Comparison of ENCODE assay signal across 8 cellular contexts in genomic region chr4:110198472-110199419, GRCh38. TPM values are rescaled to one million over a fixed set of nuclear protein-coding genes. Genes with fewer than 3 reads are reported as not detected.
A peak's percentile ranks its signal among the peaks of the same experiment; 100 is the strongest.
DNase-seq lines count a peak whose midpoint lies in the region; ATAC-seq and TF ChIP-seq lines count a peak whose summit lies in the region.

A gene with protein sequence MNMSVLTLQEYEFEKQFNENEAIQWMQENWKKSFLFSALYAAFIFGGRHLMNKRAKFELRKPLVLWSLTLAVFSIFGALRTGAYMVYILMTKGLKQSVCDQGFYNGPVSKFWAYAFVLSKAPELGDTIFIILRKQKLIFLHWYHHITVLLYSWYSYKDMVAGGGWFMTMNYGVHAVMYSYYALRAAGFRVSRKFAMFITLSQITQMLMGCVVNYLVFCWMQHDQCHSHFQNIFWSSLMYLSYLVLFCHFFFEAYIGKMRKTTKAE (minus strand): TSS chr4:110198615. CDS start chr4:110198335, 280 bp downstream.

- no peaks in the 10 kb centered on the region for H3K9me3 ChIP-seq in liver (ENCODE audit: control insufficient read depth in 4 of 4, low read length in 3 of 4)

- no peak for ATAC-seq in GM19467 (IDR thresholded peaks at IDR 0.05; ENCODE audit: unreplicated experiment)

- under 1% methylated on average over 45 of the region's 45 CpGs for WGBS in liver

- H3K27me3 ChIP-seq in H7 (ENCODE audit: control insufficient read depth, insufficient read depth, low read length) (no peaks in the 10 kb centered on the region), liver (ENCODE audit: control insufficient read depth in 4 of 4, insufficient read depth in 4 of 4, low read length in 3 of 4) (no peaks in the 10 kb centered on the region)

- in situ Hi-C loops in Caki2 (cut with HindIII; ENCODE audit: low pct_unique_long_range_greater_than_20kb, low sequenced_read_pairs), result no loop called here

- H3K9ac ChIP-seq in liver (ENCODE audit: low read depth in 1 of 2, low read length in 2 of 2), result peak within 1 kb of the TSS; percentile 89 to 93

- H3K4me1 ChIP-seq in liver (ENCODE audit: control insufficient read depth in 4 of 4, insufficient read depth in 4 of 4, low read length in 3 of 4), result peaks cover 7 to 31% (median 22%) of the 10 kb centered on the region in 4 donors

- H3K27ac ChIP-seq in liver (ENCODE audit: low read depth in 1 of 2, low read length in 2 of 2), result peak within 1 kb of the TSS; percentile 89 to 98

- DNase-seq in Caki2 (ENCODE audit: low read depth) (peak; percentile 83), H7 (peak; percentile 84), NCI-H2196 treated with DMSO at 0.1 percent for 48 hours (lab: John Stamatoyannopoulos, UW; ENCODE audit: unreplicated experiment) (peak; percentile 69), ecto neural progenitor cell (ENCODE audit: low spot score) (peak; percentile 92)
- peak; percentile 4 to 16 for DNase-seq in activated CD4-positive, alpha-beta T cell treated with anti-CD3 and anti-CD28 coated beads for 4 hours
- DNase-seq in stimulated activated CD4-positive, alpha-beta T cell treated with anti-CD3 and anti-CD28 coated beads, Interleukin-2, amount 100 ng/mL, for 48 hours, result peak; percentile 16 to 19

- no peaks in the 10 kb centered on the region for H3K36me3 ChIP-seq in H7 (replicated peaks; ENCODE audit: control insufficient read depth, insufficient read depth, low read length)
- no peaks in the 10 kb centered on the region for H3K36me3 ChIP-seq in liver (ENCODE audit: control insufficient read depth in 4 of 4, insufficient read depth in 3 of 4, low read depth in 1 of 4, low read length in 3 of 4)

- H3K4me3 ChIP-seq in H7 (ENCODE audit: insufficient read depth, low read depth, low read length) (peak within 1 kb of the TSS; percentile 59), liver (ENCODE audit: low read depth in 1 of 3, low read length in 3 of 3) (peak within 1 kb of the TSS; percentile 77 to 96 (median 95))

- no peak for TF ChIP-seq CTCF in liver (IDR thresholded peaks at IDR 0.05; ENCODE audit: low read depth, low read length, missing input control)

- TF ChIP-seq RAD21 in liver (IDR thresholded peaks at IDR 0.05), result peak; percentile 47 to 60

TF ChIP-seq in liver, 16 proteins besides CTCF, POLR2A, EP300 and RAD21:
- TF ChIP-seq HNF4A (conservative IDR thresholded peaks at IDR 0.05), result peak; percentile 49 to 65
- no peak for TF ChIP-seq FOXA1 (IDR thresholded peaks at IDR 0.05)
- peak; percentile 53 for TF ChIP-seq YY1 (IDR thresholded peaks at IDR 0.05)
- TF ChIP-seq ATF3 (IDR thresholded peaks at IDR 0.05), result peak; percentile 41
- peak; percentile 61 for TF ChIP-seq TAF1 (conservative IDR thresholded peaks at IDR 0.05)
- TF ChIP-seq FOXA2 (IDR thresholded peaks at IDR 0.05), result peak; percentile 23
- no peak for TF ChIP-seq HNF4G (IDR thresholded peaks at IDR 0.05)
- peak; percentile 78 for TF ChIP-seq SP1 (IDR thresholded peaks at IDR 0.05)
- TF ChIP-seq GABPA (IDR thresholded peaks at IDR 0.05 in 1 of 2, conservative IDR thresholded peaks at IDR 0.05 in 1 of 2), result peak in 1 of 2 donors; percentile 20
- TF ChIP-seq, protein P1, sequence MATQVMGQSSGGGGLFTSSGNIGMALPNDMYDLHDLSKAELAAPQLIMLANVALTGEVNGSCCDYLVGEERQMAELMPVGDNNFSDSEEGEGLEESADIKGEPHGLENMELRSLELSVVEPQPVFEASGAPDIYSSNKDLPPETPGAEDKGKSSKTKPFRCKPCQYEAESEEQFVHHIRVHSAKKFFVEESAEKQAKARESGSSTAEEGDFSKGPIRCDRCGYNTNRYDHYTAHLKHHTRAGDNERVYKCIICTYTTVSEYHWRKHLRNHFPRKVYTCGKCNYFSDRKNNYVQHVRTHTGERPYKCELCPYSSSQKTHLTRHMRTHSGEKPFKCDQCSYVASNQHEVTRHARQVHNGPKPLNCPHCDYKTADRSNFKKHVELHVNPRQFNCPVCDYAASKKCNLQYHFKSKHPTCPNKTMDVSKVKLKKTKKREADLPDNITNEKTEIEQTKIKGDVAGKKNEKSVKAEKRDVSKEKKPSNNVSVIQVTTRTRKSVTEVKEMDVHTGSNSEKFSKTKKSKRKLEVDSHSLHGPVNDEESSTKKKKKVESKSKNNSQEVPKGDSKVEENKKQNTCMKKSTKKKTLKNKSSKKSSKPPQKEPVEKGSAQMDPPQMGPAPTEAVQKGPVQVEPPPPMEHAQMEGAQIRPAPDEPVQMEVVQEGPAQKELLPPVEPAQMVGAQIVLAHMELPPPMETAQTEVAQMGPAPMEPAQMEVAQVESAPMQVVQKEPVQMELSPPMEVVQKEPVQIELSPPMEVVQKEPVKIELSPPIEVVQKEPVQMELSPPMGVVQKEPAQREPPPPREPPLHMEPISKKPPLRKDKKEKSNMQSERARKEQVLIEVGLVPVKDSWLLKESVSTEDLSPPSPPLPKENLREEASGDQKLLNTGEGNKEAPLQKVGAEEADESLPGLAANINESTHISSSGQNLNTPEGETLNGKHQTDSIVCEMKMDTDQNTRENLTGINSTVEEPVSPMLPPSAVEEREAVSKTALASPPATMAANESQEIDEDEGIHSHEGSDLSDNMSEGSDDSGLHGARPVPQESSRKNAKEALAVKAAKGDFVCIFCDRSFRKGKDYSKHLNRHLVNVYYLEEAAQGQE (IDR thresholded peaks at IDR 0.05), result no peak
- TF ChIP-seq NR2F2 (IDR thresholded peaks at IDR 0.05), result peak; percentile 62
- TF ChIP-seq RXRA (IDR thresholded peaks at IDR 0.05), result peak; percentile 89 to 95
- TF ChIP-seq MAX (IDR thresholded peaks at IDR 0.05), result peak; percentile 80
- peak; percentile 44 to 62 for TF ChIP-seq EGR1 (IDR thresholded peaks at IDR 0.05; ENCODE audit: low read depth in 2 of 2)
- peak in 1 of 2 donors; percentile 60 for TF ChIP-seq JUND (IDR thresholded peaks at IDR 0.05)
- TF ChIP-seq ZBTB33 (IDR thresholded peaks at IDR 0.05), result no peak

RNA-seq across cellular contexts. Expression of the gene that starts here (rescaled TPM):
- total RNA-seq in Caki2 (2014; rRNA removed; shearing (Covaris generic); ENCODE audit: low replicate concordance), result 22.4 and 23.8 TPM in 2 replicates
- 22.8 and 30.0 TPM in 2 replicates for total RNA-seq in H7 (2014; rRNA removed; shearing (Covaris generic))
- 10 to 100 TPM; 36.4 to 38.6 TPM for total RNA-seq in liver
- 10 to 100 TPM; 19.5 to 38.8 TPM for polyA plus RNA-seq in liver

Comparison
In these comparisons a context has a peak if more than half of its experiments do, and no peak if none do; other contexts are left out.
1. DNase-seq: peak in every context shown above with its lines; median percentile 92 in ecto neural progenitor cell; 84 in H7; 83 in Caki2; 69 in NCI-H2196 treated with DMSO at 0.1 percent for 48 hours; 18 in stimulated activated CD4-positive, alpha-beta T cell treated with anti-CD3 and anti-CD28 coated beads, Interleukin-2, amount 100 ng/mL, for 48 hours; 10 in activated CD4-positive, alpha-beta T cell treated with anti-CD3 and anti-CD28 coated beads for 4 hours.